Comparison of ENCODE assay signal across 9 cellular contexts in genomic region chr7:47786557-47787248, GRCh38.
DNase-seq lines count a peak whose midpoint lies in the region; ATAC-seq and TF ChIP-seq lines count a peak whose summit lies in the region.
"Had no signal": no experiment of that assay in that cellular context is flagged by ENCODE, and none has a peak within 500 bp of the region (broad histone marks: within the 10 kb centered on the region; RNA-seq: fewer than 3 reads in every experiment).

No MANE protein-coding gene starts in this region.

- ATAC-seq in gastroesophageal sphincter (peak; percentile 79), HG02642 (IDR thresholded peaks at IDR 0.05; ENCODE audit: poor library complexity, unreplicated experiment) (no peak), HG03025 (IDR thresholded peaks at IDR 0.05; ENCODE audit: low FRiP score, unreplicated experiment) (no peak)
- ATAC-seq: naive thymus-derived CD8-positive, alpha-beta T cell had no signal

- no peaks in the 10 kb centered on the region for H3K4me1 Mint-ChIP-seq in activated T-helper 1 cell treated with anti-CD3 and anti-CD28 coated beads, Interleukin-12 subunit alpha, Interleukin-12 subunit beta, Interleukin-2, Interleukin-4 antibody, amounts not matched to agents 30 ng/mL and 10 ng/mL and 1 ng/mL, durations not matched to agents 14 hours and 24 hours and 36 hours (ENCODE audit: low read depth)
- H3K4me1 Mint-ChIP-seq: naive thymus-derived CD8-positive, alpha-beta T cell had no signal

- TF ChIP-seq CTCF in gastroesophageal sphincter (IDR thresholded peaks at IDR 0.05), result no peak
- TF ChIP-seq CTCF in prostate gland (IDR thresholded peaks at IDR 0.05), result no peak

- H3K27me3 ChIP-seq in SJSA1 (replicated peaks) (no peaks in the 10 kb centered on the region), gastroesophageal sphincter (no peaks in the 10 kb centered on the region), prostate gland (replicated peaks; ENCODE audit: insufficient read depth) (no peaks in the 10 kb centered on the region)

- peaks cover 57% of the 10 kb centered on the region for H3K4me1 ChIP-seq in SJSA1 (replicated peaks)
- peaks cover 9 to 59% (median 16%) of the 10 kb centered on the region in 3 donors for H3K4me1 ChIP-seq in gastroesophageal sphincter
- no peaks in the 10 kb centered on the region for H3K4me1 ChIP-seq in prostate gland (replicated peaks)

- intact Hi-C loops in prostate gland (cut with DNase I), result loop anchor here (10.0 kb wide), 2 partner anchors 212 to 272 kb away; no protein-coding TSS in a partner anchor
- intact Hi-C loops in activated T-helper 1 cell treated with anti-CD3 and anti-CD28 coated beads, Interleukin-12 subunit alpha, Interleukin-12 subunit beta, Interleukin-2, Interleukin-4 antibody, amounts not matched to agents 30 ng/mL and 10 ng/mL and 1 ng/mL, durations not matched to agents 14 hours and 24 hours and 36 hours (cut with micrococcal nuclease), result no loop called here

- H3K27ac Mint-ChIP-seq in activated T-helper 1 cell treated with anti-CD3 and anti-CD28 coated beads, Interleukin-12 subunit alpha, Interleukin-12 subunit beta, Interleukin-2, Interleukin-4 antibody, amounts not matched to agents 30 ng/mL and 10 ng/mL and 1 ng/mL, durations not matched to agents 14 hours and 24 hours and 36 hours, result no peak overlapping the region

- H3K27me3 Mint-ChIP-seq in activated T-helper 1 cell treated with anti-CD3 and anti-CD28 coated beads, Interleukin-12 subunit alpha, Interleukin-12 subunit beta, Interleukin-2, Interleukin-4 antibody, amounts not matched to agents 30 ng/mL and 10 ng/mL and 1 ng/mL, durations not matched to agents 14 hours and 24 hours and 36 hours (ENCODE audit: insufficient read depth), result no peaks in the 10 kb centered on the region

- no peak for TF ChIP-seq EP300 in gastroesophageal sphincter (IDR thresholded peaks at IDR 0.05)

- no peak overlapping the region for H3K4me3 Mint-ChIP-seq in activated T-helper 1 cell treated with anti-CD3 and anti-CD28 coated beads, Interleukin-12 subunit alpha, Interleukin-12 subunit beta, Interleukin-2, Interleukin-4 antibody, amounts not matched to agents 30 ng/mL and 10 ng/mL and 1 ng/mL, durations not matched to agents 14 hours and 24 hours and 36 hours
- H3K4me3 Mint-ChIP-seq: naive thymus-derived CD8-positive, alpha-beta T cell had no signal

- H3K27ac ChIP-seq in SJSA1 (peak overlapping the region; percentile 96), gastroesophageal sphincter (peak overlapping the region; percentile 0 to 86 (median 76)), prostate gland (no peak overlapping the region)

- H3K4me3 ChIP-seq in SJSA1, result no peak overlapping the region
- H3K4me3 ChIP-seq in gastroesophageal sphincter, result no peak overlapping the region
- H3K4me3 ChIP-seq in prostate gland, result no peak overlapping the region

- no peaks in the 10 kb centered on the region for H3K9me3 Mint-ChIP-seq in activated T-helper 1 cell treated with anti-CD3 and anti-CD28 coated beads, Interleukin-12 subunit alpha, Interleukin-12 subunit beta, Interleukin-2, Interleukin-4 antibody, amounts not matched to agents 30 ng/mL and 10 ng/mL and 1 ng/mL, durations not matched to agents 14 hours and 24 hours and 36 hours
- H3K9me3 Mint-ChIP-seq: naive thymus-derived CD8-positive, alpha-beta T cell had no signal

- H3K9me3 ChIP-seq in SJSA1 (replicated peaks) (no peaks in the 10 kb centered on the region), gastroesophageal sphincter (no peaks in the 10 kb centered on the region), prostate gland (no peaks in the 10 kb centered on the region)

- no peaks in the 10 kb centered on the region for H3K36me3 ChIP-seq in SJSA1
- no peaks in the 10 kb centered on the region for H3K36me3 ChIP-seq in gastroesophageal sphincter
- no peaks in the 10 kb centered on the region for H3K36me3 ChIP-seq in prostate gland

- TF ChIP-seq POLR2A in gastroesophageal sphincter (IDR thresholded peaks at IDR 0.05) (no peak), prostate gland (IDR thresholded peaks at IDR 0.05) (no peak)

- DNase-seq in Daoy (ENCODE audit: low read depth) (peak; percentile 100), SJSA1 (ENCODE audit: low read depth in 1 of 2, low spot score in 2 of 2) (peak; percentile 99 to 100), prostate gland (ENCODE audit: low spot score) (peak; percentile 35), NCI-H524 (lab: John Stamatoyannopoulos, UW) (no peak)
- DNase-seq in activated T-helper 1 cell treated with anti-CD3 and anti-CD28 coated beads, Interleukin-12 subunit alpha, Interleukin-12 subunit beta, Interleukin-2, Interleukin-4 antibody, amounts not matched to agents 30 ng/mL and 10 ng/mL and 1 ng/mL, durations not matched to agents 14 hours and 24 hours and 36 hours (ENCODE audit: low spot score), result no peak
- DNase-seq: naive thymus-derived CD8-positive, alpha-beta T cell had no signal

- 22 to 40% methylated on average over 2 to 11 of the region's 11 CpGs for WGBS in gastroesophageal sphincter (ENCODE audit: low coverage in 1 of 2), 2 donors
- WGBS in prostate gland, result 21% methylated on average over 11 of the region's 11 CpGs

- no peaks in the 10 kb centered on the region for H3K36me3 Mint-ChIP-seq in activated T-helper 1 cell treated with anti-CD3 and anti-CD28 coated beads, Interleukin-12 subunit alpha, Interleukin-12 subunit beta, Interleukin-2, Interleukin-4 antibody, amounts not matched to agents 30 ng/mL and 10 ng/mL and 1 ng/mL, durations not matched to agents 14 hours and 24 hours and 36 hours (ENCODE audit: low read depth)
- H3K36me3 Mint-ChIP-seq: naive thymus-derived CD8-positive, alpha-beta T cell had no signal

Comparison
In these comparisons a context has a peak if more than half of its experiments do, and no peak if none do; other contexts are left out.
1. DNase-seq: peak in Daoy (single experiment), SJSA1 (2 of 2) and prostate gland (single experiment); none in NCI-H524 (0 of 2) and activated T-helper 1 cell treated with anti-CD3 and anti-CD28 coated beads, Interleukin-12 subunit alpha, Interleukin-12 subunit beta, Interleukin-2, Interleukin-4 antibody, amounts not matched to agents 30 ng/mL and 10 ng/mL and 1 ng/mL, durations not matched to agents 14 hours and 24 hours and 36 hours (single experiment).
2. H3K27ac ChIP-seq: peak in SJSA1 (single experiment) and gastroesophageal sphincter (4 of 4); none in prostate gland (0 of 2).